ENCODE assay signal across 8 cellular contexts in the genomic region with DNA sequence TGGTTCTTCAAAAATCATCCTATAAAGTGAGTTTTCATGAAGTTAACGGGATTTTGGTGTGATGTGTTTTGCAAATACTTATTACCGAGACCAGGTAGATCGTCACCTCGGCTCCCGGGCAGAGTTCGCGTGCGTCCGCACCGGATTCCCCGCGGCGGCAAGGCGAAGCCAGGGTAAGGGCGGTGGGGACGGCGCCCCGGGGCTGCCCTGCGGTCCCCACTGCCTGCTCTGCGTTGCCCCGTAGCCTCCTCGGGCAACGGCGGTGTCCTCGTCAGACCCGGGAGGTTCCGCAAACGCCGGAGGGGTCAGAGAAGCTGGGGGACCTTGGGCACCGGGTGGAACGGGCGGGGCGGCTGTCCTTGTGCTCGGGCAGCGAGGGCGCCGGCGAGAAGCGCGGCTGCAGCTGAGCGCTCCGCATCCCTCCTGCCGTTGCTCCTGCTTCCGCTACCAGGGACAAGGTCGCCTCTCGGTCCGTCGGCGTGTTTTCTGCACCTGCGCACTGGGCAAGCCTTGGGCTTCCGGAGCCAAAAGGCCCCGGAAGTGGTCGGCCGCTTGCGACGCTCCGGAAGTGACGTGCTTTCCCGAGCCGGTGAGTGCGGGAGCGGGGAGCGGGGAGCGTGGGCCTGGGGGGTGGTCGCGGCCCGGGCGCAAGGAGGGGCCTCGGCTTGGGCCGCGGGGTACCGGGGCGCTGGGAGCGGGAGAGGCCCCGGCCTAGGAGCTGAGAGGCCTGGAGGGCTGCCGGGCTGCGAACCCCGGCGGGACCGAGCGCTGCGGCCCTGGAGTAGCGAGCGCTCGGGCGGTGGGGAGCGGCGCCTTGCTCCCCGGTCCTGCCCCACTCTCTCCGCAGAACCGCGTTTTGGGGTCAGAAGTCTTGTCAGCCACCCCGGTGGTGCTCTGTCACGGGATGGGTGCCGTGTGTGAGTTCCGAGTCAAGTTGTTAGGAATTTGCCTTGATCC. TPM values are rescaled to one million over a fixed set of nuclear protein-coding genes. Genes with fewer than 3 reads are reported as not detected.
A peak's percentile ranks its signal among the peaks of the same experiment; 100 is the strongest.
DNase-seq lines count a peak whose midpoint lies in the region; ATAC-seq and TF ChIP-seq lines count a peak whose summit lies in the region.

A gene with protein sequence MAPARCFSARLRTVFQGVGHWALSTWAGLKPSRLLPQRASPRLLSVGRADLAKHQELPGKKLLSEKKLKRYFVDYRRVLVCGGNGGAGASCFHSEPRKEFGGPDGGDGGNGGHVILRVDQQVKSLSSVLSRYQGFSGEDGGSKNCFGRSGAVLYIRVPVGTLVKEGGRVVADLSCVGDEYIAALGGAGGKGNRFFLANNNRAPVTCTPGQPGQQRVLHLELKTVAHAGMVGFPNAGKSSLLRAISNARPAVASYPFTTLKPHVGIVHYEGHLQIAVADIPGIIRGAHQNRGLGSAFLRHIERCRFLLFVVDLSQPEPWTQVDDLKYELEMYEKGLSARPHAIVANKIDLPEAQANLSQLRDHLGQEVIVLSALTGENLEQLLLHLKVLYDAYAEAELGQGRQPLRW (plus strand): TSS at position 560 of the 957 bp plus-strand sequence. CDS start 10,393 bp downstream, outside the sequence.

- peaks cover 0 to 7% (median 0%) of the 10 kb centered on the region in 5 donors for H3K36me3 Mint-ChIP-seq in naive thymus-derived CD4-positive, alpha-beta T cell
- H3K36me3 Mint-ChIP-seq in stimulated activated memory B cell treated with anti-CD40 and anti-IgM and Interleukin-4, amounts not matched to agents 10 μg/mL and 1 μg/mL and 100 μg/mL, for 72 hours = no peaks in the 10 kb centered on the region

- no peaks in the 10 kb centered on the region for H4K20me1 ChIP-seq in fibroblast of lung (ENCODE audit: control insufficient read depth, extremely low read depth, insufficient read depth, low read length)

- peak; percentile 95 for ATAC-seq in naive thymus-derived CD4-positive, alpha-beta T cell
- peak; percentile 96 for ATAC-seq in stimulated activated memory B cell treated with anti-CD40 and anti-IgM and Interleukin-4, amounts not matched to agents 10 μg/mL and 1 μg/mL and 100 μg/mL, for 72 hours

- H3K4me3 ChIP-seq in LNCaP clone FGC (ENCODE audit: low read depth, low read length) = peak within 1 kb of the TSS; percentile 90
- peak within 1 kb of the TSS; percentile 87 to 98 (median 92) for H3K4me3 ChIP-seq in fibroblast of lung (replicated peaks in 1 of 4; ENCODE audit: control extremely low read depth in 1 of 4, insufficient read depth in 1 of 4, low read depth in 3 of 4, low read length in 4 of 4)
- H3K4me3 ChIP-seq in naive thymus-derived CD4-positive, alpha-beta T cell (ENCODE audit: low read length) = peak within 1 kb of the TSS; percentile 87

- peaks cover 31% of the 10 kb centered on the region for H3K79me2 ChIP-seq in fibroblast of lung (ENCODE audit: control insufficient read depth, insufficient read depth, low read length)

- peaks cover 2% of the 10 kb centered on the region for H3K36me3 ChIP-seq in fibroblast of lung (ENCODE audit: control insufficient read depth, insufficient read depth, low read length)
- peaks cover 0 to 8% (median 0%) of the 10 kb centered on the region in 3 experiments for H3K36me3 ChIP-seq in naive thymus-derived CD4-positive, alpha-beta T cell (ENCODE audit: control insufficient read depth in 2 of 3, insufficient read depth in 3 of 3, low read length in 3 of 3)

- peak within 1 kb of the TSS; percentile 96 for H3K4me2 ChIP-seq in fibroblast of lung (ENCODE audit: extremely low read depth, insufficient read depth, low read length)

- DNase-seq in Daoy (ENCODE audit: low read depth) (peak; percentile 97), H4 (ENCODE audit: low spot score) (peak; percentile 95), LNCaP clone FGC (ENCODE audit: low read depth) (peak; percentile 85), RPMI8226 (peak; percentile 98), fibroblast of lung (ENCODE audit: low read depth in 2 of 2) (peak; percentile 92 to 94)
- peak; percentile 87 to 91 for DNase-seq in activated T-helper 1 cell treated with anti-CD3 and anti-CD28 coated beads, Interleukin-2, amount 50 U/mL, for 16 hours (ENCODE audit: low read depth in 1 of 2, low spot score in 1 of 2)
- peak; percentile 81 to 94 (median 93) for DNase-seq in naive thymus-derived CD4-positive, alpha-beta T cell

- no peaks in the 10 kb centered on the region for H3K9me3 Mint-ChIP-seq in naive thymus-derived CD4-positive, alpha-beta T cell
- no peaks in the 10 kb centered on the region for H3K9me3 Mint-ChIP-seq in stimulated activated memory B cell treated with anti-CD40 and anti-IgM and Interleukin-4, amounts not matched to agents 10 μg/mL and 1 μg/mL and 100 μg/mL, for 72 hours

- no peaks in the 10 kb centered on the region for H3K27me3 Mint-ChIP-seq in naive thymus-derived CD4-positive, alpha-beta T cell
- no peaks in the 10 kb centered on the region for H3K27me3 Mint-ChIP-seq in stimulated activated memory B cell treated with anti-CD40 and anti-IgM and Interleukin-4, amounts not matched to agents 10 μg/mL and 1 μg/mL and 100 μg/mL, for 72 hours

- POLR2A ChIA-PET in naive thymus-derived CD4-positive, alpha-beta T cell (lab: Charles Lee) = interaction anchor here (0.8 to 1.7 kb wide), 6 partner anchors 39 to 152 kb away, joined by 3 to 7 read pairs (median 4); a partner anchor contains a TSS

- peak within 1 kb of the TSS; percentile 99 for H3K9ac ChIP-seq in fibroblast of lung (ENCODE audit: insufficient read depth, low read length)

- no peaks in the 10 kb centered on the region for H3K9me3 ChIP-seq in fibroblast of lung (ENCODE audit: control insufficient read depth, insufficient read depth, low read depth, low read length)
- no peaks in the 10 kb centered on the region for H3K9me3 ChIP-seq in naive thymus-derived CD4-positive, alpha-beta T cell (ENCODE audit: control insufficient read depth in 2 of 3, low read length in 3 of 3)

- intact Hi-C loops in naive thymus-derived CD4-positive, alpha-beta T cell (cut with micrococcal nuclease) = loop anchor here (1.0 to 2.0 kb wide), 10 partner anchors 38 to 225 kb away; a partner anchor contains a TSS

- H3K27ac ChIP-seq in fibroblast of lung (ENCODE audit: insufficient read depth, low read length) = peak within 1 kb of the TSS; percentile 98
- H3K27ac ChIP-seq in naive thymus-derived CD4-positive, alpha-beta T cell (ENCODE audit: low read depth, low read length) = peak within 1 kb of the TSS; percentile 92

- TF ChIP-seq CTCF in LNCaP clone FGC (IDR thresholded peaks at IDR 0.05; ENCODE audit: control insufficient read depth, extremely low read depth, insufficient read depth) = no peak
- TF ChIP-seq CTCF in fibroblast of lung (conservative IDR thresholded peaks at IDR 0.05 in 1 of 2, IDR thresholded peaks at IDR 0.05 in 1 of 2; ENCODE audit: low read depth in 1 of 2, low read length in 2 of 2) = no peak

- peak within 1 kb of the TSS; percentile 86 for H2AFZ ChIP-seq in fibroblast of lung (ENCODE audit: low read length)

- H3K27ac Mint-ChIP-seq in naive thymus-derived CD4-positive, alpha-beta T cell = peak within 1 kb of the TSS; percentile 90 to 97 (median 95)
- H3K27ac Mint-ChIP-seq in stimulated activated memory B cell treated with anti-CD40 and anti-IgM and Interleukin-4, amounts not matched to agents 10 μg/mL and 1 μg/mL and 100 μg/mL, for 72 hours = peak within 1 kb of the TSS; percentile 99

- H3K4me3 Mint-ChIP-seq in naive thymus-derived CD4-positive, alpha-beta T cell = peak within 1 kb of the TSS; percentile 84 to 95 (median 90)
- peak within 1 kb of the TSS; percentile 98 for H3K4me3 Mint-ChIP-seq in stimulated activated memory B cell treated with anti-CD40 and anti-IgM and Interleukin-4, amounts not matched to agents 10 μg/mL and 1 μg/mL and 100 μg/mL, for 72 hours

- peaks cover 2% of the 10 kb centered on the region for H3K4me1 ChIP-seq in fibroblast of lung (ENCODE audit: control insufficient read depth, extremely low read depth, insufficient read depth, low read length)
- H3K4me1 ChIP-seq in naive thymus-derived CD4-positive, alpha-beta T cell (ENCODE audit: control insufficient read depth in 2 of 2, insufficient read depth in 2 of 2, low read length in 2 of 2) = peaks cover 9 to 16% of the 10 kb centered on the region in 2 donors

- no peaks in the 10 kb centered on the region for H3K27me3 ChIP-seq in fibroblast of lung (ENCODE audit: control insufficient read depth, insufficient read depth, low read length)
- no peaks in the 10 kb centered on the region for H3K27me3 ChIP-seq in naive thymus-derived CD4-positive, alpha-beta T cell (ENCODE audit: control insufficient read depth in 2 of 2, insufficient read depth in 2 of 2, low read length in 2 of 2)

- H3K4me1 Mint-ChIP-seq in naive thymus-derived CD4-positive, alpha-beta T cell = peaks cover 15 to 54% (median 41%) of the 10 kb centered on the region in 7 donors
- peaks cover 49% of the 10 kb centered on the region for H3K4me1 Mint-ChIP-seq in stimulated activated memory B cell treated with anti-CD40 and anti-IgM and Interleukin-4, amounts not matched to agents 10 μg/mL and 1 μg/mL and 100 μg/mL, for 72 hours

- CTCF ChIA-PET in naive thymus-derived CD4-positive, alpha-beta T cell (lab: Charles Lee) = no interaction called here

RNA-seq across cellular contexts. Expression of the gene that starts here (rescaled TPM):
- 13.3 and 23.0 TPM in 2 replicates for total RNA-seq in Daoy (2014; rRNA removed; shearing (Covaris generic))
- 13.3 and 18.0 TPM in 2 replicates for total RNA-seq in H4 (2014; rRNA removed; shearing (Covaris generic))
- total RNA-seq in fibroblast of lung = 17.5 and 20.5 TPM in 2 replicates
- 16.5 and 26.2 TPM in 2 replicates for polyA plus RNA-seq in fibroblast of lung
- 19.2 and 33.9 TPM in 2 replicates for polyA plus RNA-seq in fibroblast of lung (2012)
- 4.1 and 16.1 TPM in 2 replicates for polyA minus RNA-seq in fibroblast of lung (ENCODE audit: low replicate concordance)
- total RNA-seq in naive thymus-derived CD4-positive, alpha-beta T cell = 10 to 100 TPM; 20.4 to 51.5 (median 41.8) TPM
- polyA plus RNA-seq in naive thymus-derived CD4-positive, alpha-beta T cell = 10 to 100 TPM; 18.2 to 31.8 TPM

Comparison
In these comparisons a context has a peak if more than half of its experiments do, and no peak if none do; other contexts are left out.
1. Peak in every context shown above with its lines: DNase-seq, ATAC-seq, H3K4me3 ChIP-seq and H3K27ac ChIP-seq.